16 cellular contexts compared by ENCODE assay signal in genomic region chr5:1519631-1520141, GRCh38. TPM values are rescaled to one million over a fixed set of nuclear protein-coding genes. Genes with fewer than 3 reads are reported as not detected.
DNase-seq lines count a peak whose midpoint lies in the region; ATAC-seq and TF ChIP-seq lines count a peak whose summit lies in the region.
"Had no signal": no experiment of that assay in that cellular context is flagged by ENCODE, and none has a peak within 500 bp of the region (broad histone marks: within the 10 kb centered on the region; RNA-seq: fewer than 3 reads in every experiment).

No MANE protein-coding gene starts in this region.

- H3K27me3 Mint-ChIP-seq in natural killer cell (ENCODE audit: low read depth in 2 of 2): no peaks in the 10 kb centered on the region

- no peaks in the 10 kb centered on the region for H3K36me3 Mint-ChIP-seq in natural killer cell

- ATAC-seq in natural killer cell (no peak), GM19452 (IDR thresholded peaks at IDR 0.05; ENCODE audit: unreplicated experiment) (no peak)
- ATAC-seq: foreskin keratinocyte had no signal

- H3K4me1 Mint-ChIP-seq in natural killer cell: peaks cover 74 to 79% of the 10 kb centered on the region in 2 donors

- TF ChIP-seq CTCF in natural killer cell (IDR thresholded peaks at IDR 0.05): no peak

- no peaks in the 10 kb centered on the region for H3K9me3 Mint-ChIP-seq in natural killer cell

- peak overlapping the region; percentile 96 for H3K4me3 Mint-ChIP-seq in natural killer cell

- intact Hi-C loops in natural killer cell (cut with micrococcal nuclease): loop anchor here (2.0 to 10.0 kb wide), 2 partner anchors 17 to 415 kb away; no protein-coding TSS in a partner anchor

- peak; percentile 50 for DNase-seq in activated CD8-positive, alpha-beta memory T cell treated with anti-CD3 and anti-CD28 coated beads for 24 hours
- no peak for DNase-seq in activated CD8-positive, alpha-beta memory T cell treated with anti-CD3 and anti-CD28 coated beads, Interleukin-2, amount 50 U/mL, for 4 hours
- DNase-seq in ecto neural progenitor cell (ENCODE audit: low spot score) (peak; percentile 38), natural killer cell (peak; percentile 15), ureter (ENCODE audit: low spot score) (peak; percentile 32), NCI-H187 (lab: John Stamatoyannopoulos, UW) (no peak), NCI-H774 (lab: John Stamatoyannopoulos, UW) (no peak)
- DNase-seq: amniotic stem cell; Caco-2; effector CD4-positive, alpha-beta T cell; foreskin keratinocyte; NCI-H1092; NCI-H226; RPMI8226; T-helper 9 cell had no signal

- peak overlapping the region; percentile 95 to 96 for H3K27ac Mint-ChIP-seq in natural killer cell

RNA-seq across cellular contexts. Expression of gene LPCAT1, which starts 4.1 kb away (rescaled TPM):
- total RNA-seq in natural killer cell (100 to 1,000 TPM; 196 to 302 (median 252) TPM), ureter (48.0 TPM)

Comparison
In these comparisons a context has a peak if more than half of its experiments do, and no peak if none do; other contexts are left out.
1. DNase-seq: peak in activated CD8-positive, alpha-beta memory T cell treated with anti-CD3 and anti-CD28 coated beads for 24 hours (single experiment), ecto neural progenitor cell (single experiment), natural killer cell (single experiment) and ureter (single experiment); none in activated CD8-positive, alpha-beta memory T cell treated with anti-CD3 and anti-CD28 coated beads, Interleukin-2, amount 50 U/mL, for 4 hours (single experiment), NCI-H187 (0 of 2) and NCI-H774 (single experiment).